ENCODE assay signal across 2 cellular contexts in the genomic region with DNA sequence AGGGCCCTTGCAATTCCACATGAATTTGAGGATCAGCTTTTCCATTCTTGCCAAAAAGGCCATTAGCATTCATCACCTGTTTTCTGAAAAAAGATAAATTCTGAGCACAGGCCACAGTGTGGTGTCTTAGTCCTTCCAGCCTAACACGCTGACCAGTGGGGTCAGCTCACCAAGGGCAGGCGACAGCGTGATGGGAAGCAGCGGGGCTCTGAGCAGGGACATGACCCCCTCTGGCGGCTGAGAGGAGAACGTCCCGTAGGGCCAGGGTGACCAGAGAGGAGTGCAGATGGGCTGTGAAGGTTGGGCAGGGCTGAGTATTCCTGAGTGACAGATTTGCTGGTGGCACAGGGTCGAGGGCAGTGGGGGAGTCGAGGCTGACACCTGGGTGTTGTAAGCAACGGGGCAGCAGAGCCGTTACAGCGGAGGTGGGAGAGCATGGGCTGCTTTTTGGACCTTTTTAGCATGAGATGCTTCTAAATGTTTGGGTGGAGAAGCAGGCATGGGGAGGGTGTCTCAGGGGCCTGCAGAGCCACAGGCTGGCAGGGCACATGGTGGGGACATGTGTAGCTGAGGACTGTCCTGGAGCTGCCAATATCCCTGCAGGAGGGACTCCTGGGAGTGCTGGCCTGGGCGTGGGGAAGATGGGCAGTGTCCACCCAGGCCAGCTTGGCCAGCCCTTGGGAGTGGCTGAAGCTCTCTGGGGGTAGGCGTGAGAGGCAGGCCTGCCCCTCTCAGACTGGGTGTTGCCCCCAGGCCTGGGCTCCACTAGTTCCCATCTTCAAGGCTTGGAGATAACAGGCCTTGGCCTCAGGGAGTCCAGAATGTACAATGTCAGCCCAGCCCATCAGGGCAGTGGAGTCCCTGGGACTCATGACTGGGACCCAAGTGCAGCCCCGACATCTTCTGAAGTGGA.
TF ChIP-seq lines count a peak whose summit lies in the region.

No MANE protein-coding gene starts in this region.

TF ChIP-seq in HEK293, 187 proteins besides CTCF, POLR2A, EP300 and RAD21 (continued from another document and continues in another):
- TF ChIP-seq, protein P1, sequence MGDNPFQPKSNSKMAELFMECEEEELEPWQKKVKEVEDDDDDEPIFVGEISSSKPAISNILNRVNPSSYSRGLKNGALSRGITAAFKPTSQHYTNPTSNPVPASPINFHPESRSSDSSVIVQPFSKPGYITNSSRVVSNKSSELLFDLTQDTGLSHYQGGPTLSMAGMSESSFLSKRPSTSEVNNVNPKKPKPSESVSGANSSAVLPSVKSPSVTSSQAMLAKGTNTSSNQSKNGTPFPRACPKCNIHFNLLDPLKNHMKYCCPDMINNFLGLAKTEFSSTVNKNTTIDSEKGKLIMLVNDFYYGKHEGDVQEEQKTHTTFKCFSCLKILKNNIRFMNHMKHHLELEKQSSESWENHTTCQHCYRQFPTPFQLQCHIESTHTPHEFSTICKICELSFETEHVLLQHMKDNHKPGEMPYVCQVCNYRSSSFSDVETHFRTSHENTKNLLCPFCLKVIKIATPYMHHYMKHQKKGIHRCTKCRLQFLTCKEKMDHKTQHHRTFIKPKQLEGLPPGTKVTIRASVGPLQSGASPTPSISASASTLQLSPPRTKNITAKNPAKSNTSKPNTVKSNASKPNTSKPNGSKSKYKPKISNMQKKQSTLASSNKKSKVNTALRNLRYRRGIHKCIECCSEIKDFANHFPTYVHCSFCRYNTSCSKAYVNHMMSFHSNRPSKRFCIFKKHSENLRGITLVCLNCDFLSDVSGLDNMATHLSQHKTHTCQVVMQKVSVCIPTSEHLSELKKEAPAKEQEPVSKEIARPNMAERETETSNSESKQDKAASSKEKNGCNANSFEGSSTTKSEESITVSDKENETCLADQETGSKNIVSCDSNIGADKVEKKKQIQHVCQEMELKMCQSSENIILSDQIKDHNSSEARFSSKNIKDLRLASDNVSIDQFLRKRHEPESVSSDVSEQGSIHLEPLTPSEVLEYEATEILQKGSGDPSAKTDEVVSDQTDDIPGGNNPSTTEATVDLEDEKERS (tag by site-specific recombination; IDR thresholded peaks at IDR 0.05) = no peak
- no peak for TF ChIP-seq ZNF48 (tag by site-specific recombination; IDR thresholded peaks at IDR 0.05)
- no peak for TF ChIP-seq ZNF548 (tag by site-specific recombination; IDR thresholded peaks at IDR 0.05)
- TF ChIP-seq ZNF184 (tag by site-specific recombination; IDR thresholded peaks at IDR 0.05) = no peak
- TF ChIP-seq ZNF626 (tag by site-specific recombination; IDR thresholded peaks at IDR 0.05) = no peak
- TF ChIP-seq ZNF394 (tag by site-specific recombination; IDR thresholded peaks at IDR 0.05; ENCODE audit: borderline replicate concordance) = no peak; the same call in 1 of the 2 replicates
- TF ChIP-seq ZNF169 (tag by site-specific recombination; IDR thresholded peaks at IDR 0.05) = no peak
- TF ChIP-seq, protein P2, sequence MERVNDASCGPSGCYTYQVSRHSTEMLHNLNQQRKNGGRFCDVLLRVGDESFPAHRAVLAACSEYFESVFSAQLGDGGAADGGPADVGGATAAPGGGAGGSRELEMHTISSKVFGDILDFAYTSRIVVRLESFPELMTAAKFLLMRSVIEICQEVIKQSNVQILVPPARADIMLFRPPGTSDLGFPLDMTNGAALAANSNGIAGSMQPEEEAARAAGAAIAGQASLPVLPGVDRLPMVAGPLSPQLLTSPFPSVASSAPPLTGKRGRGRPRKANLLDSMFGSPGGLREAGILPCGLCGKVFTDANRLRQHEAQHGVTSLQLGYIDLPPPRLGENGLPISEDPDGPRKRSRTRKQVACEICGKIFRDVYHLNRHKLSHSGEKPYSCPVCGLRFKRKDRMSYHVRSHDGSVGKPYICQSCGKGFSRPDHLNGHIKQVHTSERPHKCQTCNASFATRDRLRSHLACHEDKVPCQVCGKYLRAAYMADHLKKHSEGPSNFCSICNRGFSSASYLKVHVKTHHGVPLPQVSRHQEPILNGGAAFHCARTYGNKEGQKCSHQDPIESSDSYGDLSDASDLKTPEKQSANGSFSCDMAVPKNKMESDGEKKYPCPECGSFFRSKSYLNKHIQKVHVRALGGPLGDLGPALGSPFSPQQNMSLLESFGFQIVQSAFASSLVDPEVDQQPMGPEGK (tag by site-specific recombination; IDR thresholded peaks at IDR 0.05) = 0 out of 2 replicates have a peak, but pooled peaks have one; percentile 17
- 0 out of 2 replicates have a peak, but pooled peaks have one; percentile 12 for TF ChIP-seq ZNF585B (tag by site-specific recombination; IDR thresholded peaks at IDR 0.05)
- no peak for TF ChIP-seq TRIM28 (IDR thresholded peaks at IDR 0.05; ENCODE audit: borderline replicate concordance, low read length)
- no peak for TF ChIP-seq TCF7L2 (IDR thresholded peaks at IDR 0.05; ENCODE audit: borderline replicate concordance, low read depth, low read length)
- TF ChIP-seq ZNF76 (tag by site-specific recombination; IDR thresholded peaks at IDR 0.05; ENCODE audit: borderline replicate concordance, low read depth) = no peak
- TF ChIP-seq ZNF423 (tag by site-specific recombination; IDR thresholded peaks at IDR 0.05) = no peak
- peak; percentile 71 for TF ChIP-seq ZNF335 (tag by site-specific recombination; conservative IDR thresholded peaks at IDR 0.05)
- TF ChIP-seq, protein P3, sequence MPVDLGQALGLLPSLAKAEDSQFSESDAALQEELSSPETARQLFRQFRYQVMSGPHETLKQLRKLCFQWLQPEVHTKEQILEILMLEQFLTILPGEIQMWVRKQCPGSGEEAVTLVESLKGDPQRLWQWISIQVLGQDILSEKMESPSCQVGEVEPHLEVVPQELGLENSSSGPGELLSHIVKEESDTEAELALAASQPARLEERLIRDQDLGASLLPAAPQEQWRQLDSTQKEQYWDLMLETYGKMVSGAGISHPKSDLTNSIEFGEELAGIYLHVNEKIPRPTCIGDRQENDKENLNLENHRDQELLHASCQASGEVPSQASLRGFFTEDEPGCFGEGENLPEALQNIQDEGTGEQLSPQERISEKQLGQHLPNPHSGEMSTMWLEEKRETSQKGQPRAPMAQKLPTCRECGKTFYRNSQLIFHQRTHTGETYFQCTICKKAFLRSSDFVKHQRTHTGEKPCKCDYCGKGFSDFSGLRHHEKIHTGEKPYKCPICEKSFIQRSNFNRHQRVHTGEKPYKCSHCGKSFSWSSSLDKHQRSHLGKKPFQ (tag by site-specific recombination; IDR thresholded peaks at IDR 0.05) = no peak
- TF ChIP-seq, protein P4, sequence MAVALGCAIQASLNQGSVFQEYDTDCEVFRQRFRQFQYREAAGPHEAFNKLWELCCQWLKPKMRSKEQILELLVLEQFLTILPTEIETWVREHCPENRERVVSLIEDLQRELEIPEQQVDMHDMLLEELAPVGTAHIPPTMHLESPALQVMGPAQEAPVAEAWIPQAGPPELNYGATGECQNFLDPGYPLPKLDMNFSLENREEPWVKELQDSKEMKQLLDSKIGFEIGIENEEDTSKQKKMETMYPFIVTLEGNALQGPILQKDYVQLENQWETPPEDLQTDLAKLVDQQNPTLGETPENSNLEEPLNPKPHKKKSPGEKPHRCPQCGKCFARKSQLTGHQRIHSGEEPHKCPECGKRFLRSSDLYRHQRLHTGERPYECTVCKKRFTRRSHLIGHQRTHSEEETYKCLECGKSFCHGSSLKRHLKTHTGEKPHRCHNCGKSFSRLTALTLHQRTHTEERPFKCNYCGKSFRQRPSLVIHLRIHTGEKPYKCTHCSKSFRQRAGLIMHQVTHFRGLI (tag by site-specific recombination; IDR thresholded peaks at IDR 0.05) = peak; percentile 93
- TF ChIP-seq BCL11A (tag by site-specific recombination; IDR thresholded peaks at IDR 0.05; ENCODE audit: low read depth) = peak; percentile 87
- no peak for TF ChIP-seq ZNF302 (tag by site-specific recombination; IDR thresholded peaks at IDR 0.05; ENCODE audit: low read depth)
- TF ChIP-seq ZNF23 (tag by site-specific recombination; IDR thresholded peaks at IDR 0.05; ENCODE audit: borderline replicate concordance) = no peak
- no peak for TF ChIP-seq YY1 (tag by site-specific recombination; IDR thresholded peaks at IDR 0.05)
- TF ChIP-seq ZEB2 (tag by site-specific recombination; IDR thresholded peaks at IDR 0.05) = peak; percentile 46; the same call in 1 of the 2 replicates
- TF ChIP-seq OVOL3 (tag by site-specific recombination; IDR thresholded peaks at IDR 0.05) = no peak

TF ChIP-seq in H1, 55 proteins besides CTCF, POLR2A, EP300 and RAD21 (continued from another document):
- TF ChIP-seq, protein P5, sequence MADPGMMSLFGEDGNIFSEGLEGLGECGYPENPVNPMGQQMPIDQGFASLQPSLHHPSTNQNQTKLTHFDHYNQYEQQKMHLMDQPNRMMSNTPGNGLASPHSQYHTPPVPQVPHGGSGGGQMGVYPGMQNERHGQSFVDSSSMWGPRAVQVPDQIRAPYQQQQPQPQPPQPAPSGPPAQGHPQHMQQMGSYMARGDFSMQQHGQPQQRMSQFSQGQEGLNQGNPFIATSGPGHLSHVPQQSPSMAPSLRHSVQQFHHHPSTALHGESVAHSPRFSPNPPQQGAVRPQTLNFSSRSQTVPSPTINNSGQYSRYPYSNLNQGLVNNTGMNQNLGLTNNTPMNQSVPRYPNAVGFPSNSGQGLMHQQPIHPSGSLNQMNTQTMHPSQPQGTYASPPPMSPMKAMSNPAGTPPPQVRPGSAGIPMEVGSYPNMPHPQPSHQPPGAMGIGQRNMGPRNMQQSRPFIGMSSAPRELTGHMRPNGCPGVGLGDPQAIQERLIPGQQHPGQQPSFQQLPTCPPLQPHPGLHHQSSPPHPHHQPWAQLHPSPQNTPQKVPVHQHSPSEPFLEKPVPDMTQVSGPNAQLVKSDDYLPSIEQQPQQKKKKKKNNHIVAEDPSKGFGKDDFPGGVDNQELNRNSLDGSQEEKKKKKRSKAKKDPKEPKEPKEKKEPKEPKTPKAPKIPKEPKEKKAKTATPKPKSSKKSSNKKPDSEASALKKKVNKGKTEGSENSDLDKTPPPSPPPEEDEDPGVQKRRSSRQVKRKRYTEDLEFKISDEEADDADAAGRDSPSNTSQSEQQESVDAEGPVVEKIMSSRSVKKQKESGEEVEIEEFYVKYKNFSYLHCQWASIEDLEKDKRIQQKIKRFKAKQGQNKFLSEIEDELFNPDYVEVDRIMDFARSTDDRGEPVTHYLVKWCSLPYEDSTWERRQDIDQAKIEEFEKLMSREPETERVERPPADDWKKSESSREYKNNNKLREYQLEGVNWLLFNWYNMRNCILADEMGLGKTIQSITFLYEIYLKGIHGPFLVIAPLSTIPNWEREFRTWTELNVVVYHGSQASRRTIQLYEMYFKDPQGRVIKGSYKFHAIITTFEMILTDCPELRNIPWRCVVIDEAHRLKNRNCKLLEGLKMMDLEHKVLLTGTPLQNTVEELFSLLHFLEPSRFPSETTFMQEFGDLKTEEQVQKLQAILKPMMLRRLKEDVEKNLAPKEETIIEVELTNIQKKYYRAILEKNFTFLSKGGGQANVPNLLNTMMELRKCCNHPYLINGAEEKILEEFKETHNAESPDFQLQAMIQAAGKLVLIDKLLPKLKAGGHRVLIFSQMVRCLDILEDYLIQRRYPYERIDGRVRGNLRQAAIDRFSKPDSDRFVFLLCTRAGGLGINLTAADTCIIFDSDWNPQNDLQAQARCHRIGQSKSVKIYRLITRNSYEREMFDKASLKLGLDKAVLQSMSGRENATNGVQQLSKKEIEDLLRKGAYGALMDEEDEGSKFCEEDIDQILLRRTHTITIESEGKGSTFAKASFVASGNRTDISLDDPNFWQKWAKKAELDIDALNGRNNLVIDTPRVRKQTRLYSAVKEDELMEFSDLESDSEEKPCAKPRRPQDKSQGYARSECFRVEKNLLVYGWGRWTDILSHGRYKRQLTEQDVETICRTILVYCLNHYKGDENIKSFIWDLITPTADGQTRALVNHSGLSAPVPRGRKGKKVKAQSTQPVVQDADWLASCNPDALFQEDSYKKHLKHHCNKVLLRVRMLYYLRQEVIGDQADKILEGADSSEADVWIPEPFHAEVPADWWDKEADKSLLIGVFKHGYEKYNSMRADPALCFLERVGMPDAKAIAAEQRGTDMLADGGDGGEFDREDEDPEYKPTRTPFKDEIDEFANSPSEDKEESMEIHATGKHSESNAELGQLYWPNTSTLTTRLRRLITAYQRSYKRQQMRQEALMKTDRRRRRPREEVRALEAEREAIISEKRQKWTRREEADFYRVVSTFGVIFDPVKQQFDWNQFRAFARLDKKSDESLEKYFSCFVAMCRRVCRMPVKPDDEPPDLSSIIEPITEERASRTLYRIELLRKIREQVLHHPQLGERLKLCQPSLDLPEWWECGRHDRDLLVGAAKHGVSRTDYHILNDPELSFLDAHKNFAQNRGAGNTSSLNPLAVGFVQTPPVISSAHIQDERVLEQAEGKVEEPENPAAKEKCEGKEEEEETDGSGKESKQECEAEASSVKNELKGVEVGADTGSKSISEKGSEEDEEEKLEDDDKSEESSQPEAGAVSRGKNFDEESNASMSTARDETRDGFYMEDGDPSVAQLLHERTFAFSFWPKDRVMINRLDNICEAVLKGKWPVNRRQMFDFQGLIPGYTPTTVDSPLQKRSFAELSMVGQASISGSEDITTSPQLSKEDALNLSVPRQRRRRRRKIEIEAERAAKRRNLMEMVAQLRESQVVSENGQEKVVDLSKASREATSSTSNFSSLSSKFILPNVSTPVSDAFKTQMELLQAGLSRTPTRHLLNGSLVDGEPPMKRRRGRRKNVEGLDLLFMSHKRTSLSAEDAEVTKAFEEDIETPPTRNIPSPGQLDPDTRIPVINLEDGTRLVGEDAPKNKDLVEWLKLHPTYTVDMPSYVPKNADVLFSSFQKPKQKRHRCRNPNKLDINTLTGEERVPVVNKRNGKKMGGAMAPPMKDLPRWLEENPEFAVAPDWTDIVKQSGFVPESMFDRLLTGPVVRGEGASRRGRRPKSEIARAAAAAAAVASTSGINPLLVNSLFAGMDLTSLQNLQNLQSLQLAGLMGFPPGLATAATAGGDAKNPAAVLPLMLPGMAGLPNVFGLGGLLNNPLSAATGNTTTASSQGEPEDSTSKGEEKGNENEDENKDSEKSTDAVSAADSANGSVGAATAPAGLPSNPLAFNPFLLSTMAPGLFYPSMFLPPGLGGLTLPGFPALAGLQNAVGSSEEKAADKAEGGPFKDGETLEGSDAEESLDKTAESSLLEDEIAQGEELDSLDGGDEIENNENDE (IDR thresholded peaks at IDR 0.05; ENCODE audit: insufficient replicate concordance, low read length) = no peak
- TF ChIP-seq KDM4A (IDR thresholded peaks at IDR 0.05; ENCODE audit: low read depth, low read length, severe bottlenecking) (no peak), TAF1 (IDR thresholded peaks at IDR 0.05; ENCODE audit: low read depth, low read length) (no peak), BRCA1 (IDR thresholded peaks at IDR 0.05; ENCODE audit: low read depth, low read length) (no peak), RXRA (IDR thresholded peaks at IDR 0.05; ENCODE audit: insufficient read depth, low read depth, low read length) (no peak), CHD2 (IDR thresholded peaks at IDR 0.05; ENCODE audit: low read length) (no peak), PHF8 (conservative IDR thresholded peaks at IDR 0.05; ENCODE audit: low read depth, low read length) (no peak)
